ENCODE assay signal across 8 cellular contexts in genomic region chr15:43776101-43776717, GRCh38. TPM values are rescaled to one million over a fixed set of nuclear protein-coding genes. Genes with fewer than 3 reads are reported as not detected.
DNase-seq lines count a peak whose midpoint lies in the region; ATAC-seq and TF ChIP-seq lines count a peak whose summit lies in the region.

No MANE protein-coding gene starts in this region.

- H3K79me2 ChIP-seq in GM23248 (ENCODE audit: insufficient read depth) = no peaks in the 10 kb centered on the region

- H3K36me3 ChIP-seq in GM23248 (ENCODE audit: low read depth) = peaks cover 20% of the 10 kb centered on the region

- H3K4me2 ChIP-seq in GM23248 (ENCODE audit: unreplicated experiment) = peak overlapping the region; percentile 93

- no peaks in the 10 kb centered on the region for H3K9me3 ChIP-seq in GM23248 (ENCODE audit: low read depth)

- H3K27me3 ChIP-seq in GM23248 (replicated peaks; ENCODE audit: insufficient read depth) (no peaks in the 10 kb centered on the region), layer of hippocampus (ENCODE audit: control insufficient read depth, insufficient read depth, low read length) (no peaks in the 10 kb centered on the region)

- peak overlapping the region; percentile 85 for H3K4me3 ChIP-seq in GM23248
- H3K4me3 ChIP-seq in astrocyte of the spinal cord (ENCODE audit: low read depth, low read length) = peak overlapping the region; percentile 69

- TF ChIP-seq CTCF in astrocyte of the spinal cord (IDR thresholded peaks at IDR 0.05; ENCODE audit: low read depth, low read length) = no peak

- peak overlapping the region; percentile 82 to 92 for H3K4me3 Mint-ChIP-seq in stimulated activated naive CD8-positive, alpha-beta T cell treated with anti-CD3 and anti-CD28 coated beads, Interleukin-15, amount 100 ng/mL, for 72 hours

- peaks cover 7% of the 10 kb centered on the region; the same call in 1 of the 2 replicates for H3K4me1 ChIP-seq in GM23248 (ENCODE audit: insufficient read depth)

- H3K9me2 ChIP-seq in GM23248 (ENCODE audit: insufficient read depth) = no peaks in the 10 kb centered on the region

- H3K27ac Mint-ChIP-seq in stimulated activated naive CD8-positive, alpha-beta T cell treated with anti-CD3 and anti-CD28 coated beads, Interleukin-15, amount 100 ng/mL, for 72 hours = peak overlapping the region in 1 of 2 donors; percentile 73

- no peaks in the 10 kb centered on the region for H3K27me3 Mint-ChIP-seq in stimulated activated naive CD8-positive, alpha-beta T cell treated with anti-CD3 and anti-CD28 coated beads, Interleukin-15, amount 100 ng/mL, for 72 hours

- H3K27ac ChIP-seq in GM23248 (no peak overlapping the region), layer of hippocampus (ENCODE audit: low read depth, low read length) (peak overlapping the region; percentile 66)

- peaks cover 53% of the 10 kb centered on the region for H3F3A ChIP-seq in GM23248 (ENCODE audit: insufficient read depth)

- in situ Hi-C loops in GM23248 (cut with MboI) = no loop called here
- in situ Hi-C loops in astrocyte of the spinal cord (cut with HindIII; ENCODE audit: low sequenced_read_pairs) = no loop called here

- H3K9ac ChIP-seq in GM23248 = peak overlapping the region; percentile 78; the same call in 1 of the 2 replicates

- ATAC-seq in stimulated activated naive CD8-positive, alpha-beta T cell treated with anti-CD3 and anti-CD28 coated beads, Interleukin-15, amount 100 ng/mL, for 72 hours = no peak

- no peaks in the 10 kb centered on the region for H3K9me3 Mint-ChIP-seq in stimulated activated naive CD8-positive, alpha-beta T cell treated with anti-CD3 and anti-CD28 coated beads, Interleukin-15, amount 100 ng/mL, for 72 hours

- H3K4me1 Mint-ChIP-seq in stimulated activated naive CD8-positive, alpha-beta T cell treated with anti-CD3 and anti-CD28 coated beads, Interleukin-15, amount 100 ng/mL, for 72 hours = peaks cover 33% of the 10 kb centered on the region

- 54% methylated on average over 31 to 35 of the region's 35 CpGs for WGBS in GM23248 (ENCODE audit: low coverage in 1 of 2, low lambda C conversion rate in 2 of 2, missing lambda C conversion rate in 2 of 2), 2 experiments

- peak; percentile 37 for DNase-seq in DMS79 treated with DMSO at 0.1 percent for 48 hours (lab: John Stamatoyannopoulos, UW)
- DNase-seq in DMS79 (lab: John Stamatoyannopoulos, UW) = no peak
- no peak for DNase-seq in GM23248
- peak; percentile 96 for DNase-seq in NAMALWA (ENCODE audit: low spot score)
- DNase-seq in astrocyte of the spinal cord (ENCODE audit: low read depth, low spot score) = no peak
- DNase-seq in stimulated activated naive CD8-positive, alpha-beta T cell treated with anti-CD3 and anti-CD28 coated beads, Interleukin-15, amount 100 ng/mL, for 72 hours = peak; percentile 17 to 21
- DNase-seq in NOMO-1 treated with dmso at 0.1 percent for 144 hours (lab: John Stamatoyannopoulos, UW; ENCODE audit: unreplicated experiment) = no peak

- peak overlapping the region; percentile 91; the same call in 1 of the 2 replicates for H2AFZ ChIP-seq in GM23248

- no peaks in the 10 kb centered on the region for H4K20me1 ChIP-seq in GM23248 (ENCODE audit: insufficient read depth)

RNA-seq across cellular contexts. Expression of gene ELL3, which starts 0.6 kb away (rescaled TPM):
- 5.2 and 6.4 TPM in 2 replicates for total RNA-seq in GM23248 (2014; rRNA removed; shearing (Covaris generic))
- 1.4 and 1.5 TPM in 2 replicates for polyA plus RNA-seq in GM23248 (2016; fragmentation: Nextera tagmentation; extraction: Ambion mirVana)

RNA-seq across cellular contexts. Expression of gene SERF2, which starts 15.9 kb away (rescaled TPM):
- 996 and 1,573 TPM in 2 replicates for total RNA-seq in GM23248 (2014; rRNA removed; shearing (Covaris generic))
- polyA plus RNA-seq in GM23248 (2016; fragmentation: Nextera tagmentation; extraction: Ambion mirVana) = 3,240 and 3,311 TPM in 2 replicates

RNA-seq across cellular contexts. Expression of gene SERINC4, which starts 23.8 kb away (rescaled TPM):
- not detected in 2 replicates for total RNA-seq in GM23248 (2014; rRNA removed; shearing (Covaris generic))
- not detected in 2 replicates for polyA plus RNA-seq in GM23248 (2016; fragmentation: Nextera tagmentation; extraction: Ambion mirVana)

RNA-seq across cellular contexts. Expression of gene HYPK, which starts 24.2 kb away (rescaled TPM):
- total RNA-seq in GM23248 (2014; rRNA removed; shearing (Covaris generic)) = 0.76 and 8.2 TPM in 2 replicates
- polyA plus RNA-seq in GM23248 (2016; fragmentation: Nextera tagmentation; extraction: Ambion mirVana) = 14.0 and 19.9 TPM in 2 replicates

RNA-seq across cellular contexts. Expression of gene PDIA3, which starts 30.0 kb away (rescaled TPM):
- total RNA-seq in GM23248 (2014; rRNA removed; shearing (Covaris generic)) = 215 and 224 TPM in 2 replicates
- polyA plus RNA-seq in GM23248 (2016; fragmentation: Nextera tagmentation; extraction: Ambion mirVana) = 1,087 and 1,111 TPM in 2 replicates

Comparison
In these comparisons a context has a peak if more than half of its experiments do, and no peak if none do; other contexts are left out.
1. DNase-seq: peak in DMS79 treated with DMSO at 0.1 percent for 48 hours (single experiment), NAMALWA (single experiment) and stimulated activated naive CD8-positive, alpha-beta T cell treated with anti-CD3 and anti-CD28 coated beads, Interleukin-15, amount 100 ng/mL, for 72 hours (2 of 2); none in DMS79 (single experiment), GM23248 (single experiment), astrocyte of the spinal cord (single experiment) and NOMO-1 treated with dmso at 0.1 percent for 144 hours (single experiment).